Comparison of ENCODE assay signal across 1 cellular context in genomic region chr10:21424511-21424910, GRCh38.
TF ChIP-seq lines count a peak whose summit lies in the region.

No MANE protein-coding gene starts in this region.

TF ChIP-seq in H1, 55 proteins besides CTCF, POLR2A, EP300 and RAD21 (continued from another document):
- TF ChIP-seq CHD7 (IDR thresholded peaks at IDR 0.05; ENCODE audit: insufficient replicate concordance, low read length) (no peak), ATF3 (IDR thresholded peaks at IDR 0.05; ENCODE audit: insufficient read depth, low read depth, low read length) (no peak), CEBPB (IDR thresholded peaks at IDR 0.05; ENCODE audit: low read depth, low read length) (no peak), USF2 (IDR thresholded peaks at IDR 0.05; ENCODE audit: low read length) (no peak), HDAC6 (IDR thresholded peaks at IDR 0.05; ENCODE audit: low read depth, low read length) (no peak), GABPA (IDR thresholded peaks at IDR 0.05; ENCODE audit: borderline replicate concordance, insufficient read depth, low read length) (no peak), SIRT6 (IDR thresholded peaks at IDR 0.05; ENCODE audit: low read length) (no peak)
